In the genomic region with DNA sequence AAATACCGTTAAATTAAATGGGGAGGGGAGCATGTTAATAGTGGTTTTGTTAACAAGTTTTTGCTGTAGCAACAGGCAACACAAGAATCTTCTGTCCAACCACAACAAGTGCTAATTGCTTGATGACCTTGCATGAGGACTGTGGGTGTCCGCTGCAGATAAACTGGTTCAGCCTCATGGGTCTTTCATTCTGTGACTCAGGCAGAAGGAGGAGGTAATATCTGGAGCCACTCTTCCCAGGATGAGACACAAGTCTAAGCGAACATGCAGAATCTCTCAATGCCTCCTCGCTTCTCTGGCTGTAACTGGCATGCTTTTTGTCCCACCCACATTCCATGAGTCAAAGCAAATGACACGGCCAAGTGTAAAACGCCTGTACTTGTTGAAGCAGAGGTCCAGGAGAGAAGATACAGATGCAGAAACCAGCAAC, we compare ENCODE assay signal across 1 cellular context.
A peak's percentile ranks its signal among the peaks of the same experiment; 100 is the strongest.
TF ChIP-seq lines count a peak whose summit lies in the region.

No MANE protein-coding gene starts in this region.

TF ChIP-seq in K562, 482 proteins besides CTCF, POLR2A, EP300 and RAD21 (continued from another document and continues in another):
- TF ChIP-seq, protein P1, sequence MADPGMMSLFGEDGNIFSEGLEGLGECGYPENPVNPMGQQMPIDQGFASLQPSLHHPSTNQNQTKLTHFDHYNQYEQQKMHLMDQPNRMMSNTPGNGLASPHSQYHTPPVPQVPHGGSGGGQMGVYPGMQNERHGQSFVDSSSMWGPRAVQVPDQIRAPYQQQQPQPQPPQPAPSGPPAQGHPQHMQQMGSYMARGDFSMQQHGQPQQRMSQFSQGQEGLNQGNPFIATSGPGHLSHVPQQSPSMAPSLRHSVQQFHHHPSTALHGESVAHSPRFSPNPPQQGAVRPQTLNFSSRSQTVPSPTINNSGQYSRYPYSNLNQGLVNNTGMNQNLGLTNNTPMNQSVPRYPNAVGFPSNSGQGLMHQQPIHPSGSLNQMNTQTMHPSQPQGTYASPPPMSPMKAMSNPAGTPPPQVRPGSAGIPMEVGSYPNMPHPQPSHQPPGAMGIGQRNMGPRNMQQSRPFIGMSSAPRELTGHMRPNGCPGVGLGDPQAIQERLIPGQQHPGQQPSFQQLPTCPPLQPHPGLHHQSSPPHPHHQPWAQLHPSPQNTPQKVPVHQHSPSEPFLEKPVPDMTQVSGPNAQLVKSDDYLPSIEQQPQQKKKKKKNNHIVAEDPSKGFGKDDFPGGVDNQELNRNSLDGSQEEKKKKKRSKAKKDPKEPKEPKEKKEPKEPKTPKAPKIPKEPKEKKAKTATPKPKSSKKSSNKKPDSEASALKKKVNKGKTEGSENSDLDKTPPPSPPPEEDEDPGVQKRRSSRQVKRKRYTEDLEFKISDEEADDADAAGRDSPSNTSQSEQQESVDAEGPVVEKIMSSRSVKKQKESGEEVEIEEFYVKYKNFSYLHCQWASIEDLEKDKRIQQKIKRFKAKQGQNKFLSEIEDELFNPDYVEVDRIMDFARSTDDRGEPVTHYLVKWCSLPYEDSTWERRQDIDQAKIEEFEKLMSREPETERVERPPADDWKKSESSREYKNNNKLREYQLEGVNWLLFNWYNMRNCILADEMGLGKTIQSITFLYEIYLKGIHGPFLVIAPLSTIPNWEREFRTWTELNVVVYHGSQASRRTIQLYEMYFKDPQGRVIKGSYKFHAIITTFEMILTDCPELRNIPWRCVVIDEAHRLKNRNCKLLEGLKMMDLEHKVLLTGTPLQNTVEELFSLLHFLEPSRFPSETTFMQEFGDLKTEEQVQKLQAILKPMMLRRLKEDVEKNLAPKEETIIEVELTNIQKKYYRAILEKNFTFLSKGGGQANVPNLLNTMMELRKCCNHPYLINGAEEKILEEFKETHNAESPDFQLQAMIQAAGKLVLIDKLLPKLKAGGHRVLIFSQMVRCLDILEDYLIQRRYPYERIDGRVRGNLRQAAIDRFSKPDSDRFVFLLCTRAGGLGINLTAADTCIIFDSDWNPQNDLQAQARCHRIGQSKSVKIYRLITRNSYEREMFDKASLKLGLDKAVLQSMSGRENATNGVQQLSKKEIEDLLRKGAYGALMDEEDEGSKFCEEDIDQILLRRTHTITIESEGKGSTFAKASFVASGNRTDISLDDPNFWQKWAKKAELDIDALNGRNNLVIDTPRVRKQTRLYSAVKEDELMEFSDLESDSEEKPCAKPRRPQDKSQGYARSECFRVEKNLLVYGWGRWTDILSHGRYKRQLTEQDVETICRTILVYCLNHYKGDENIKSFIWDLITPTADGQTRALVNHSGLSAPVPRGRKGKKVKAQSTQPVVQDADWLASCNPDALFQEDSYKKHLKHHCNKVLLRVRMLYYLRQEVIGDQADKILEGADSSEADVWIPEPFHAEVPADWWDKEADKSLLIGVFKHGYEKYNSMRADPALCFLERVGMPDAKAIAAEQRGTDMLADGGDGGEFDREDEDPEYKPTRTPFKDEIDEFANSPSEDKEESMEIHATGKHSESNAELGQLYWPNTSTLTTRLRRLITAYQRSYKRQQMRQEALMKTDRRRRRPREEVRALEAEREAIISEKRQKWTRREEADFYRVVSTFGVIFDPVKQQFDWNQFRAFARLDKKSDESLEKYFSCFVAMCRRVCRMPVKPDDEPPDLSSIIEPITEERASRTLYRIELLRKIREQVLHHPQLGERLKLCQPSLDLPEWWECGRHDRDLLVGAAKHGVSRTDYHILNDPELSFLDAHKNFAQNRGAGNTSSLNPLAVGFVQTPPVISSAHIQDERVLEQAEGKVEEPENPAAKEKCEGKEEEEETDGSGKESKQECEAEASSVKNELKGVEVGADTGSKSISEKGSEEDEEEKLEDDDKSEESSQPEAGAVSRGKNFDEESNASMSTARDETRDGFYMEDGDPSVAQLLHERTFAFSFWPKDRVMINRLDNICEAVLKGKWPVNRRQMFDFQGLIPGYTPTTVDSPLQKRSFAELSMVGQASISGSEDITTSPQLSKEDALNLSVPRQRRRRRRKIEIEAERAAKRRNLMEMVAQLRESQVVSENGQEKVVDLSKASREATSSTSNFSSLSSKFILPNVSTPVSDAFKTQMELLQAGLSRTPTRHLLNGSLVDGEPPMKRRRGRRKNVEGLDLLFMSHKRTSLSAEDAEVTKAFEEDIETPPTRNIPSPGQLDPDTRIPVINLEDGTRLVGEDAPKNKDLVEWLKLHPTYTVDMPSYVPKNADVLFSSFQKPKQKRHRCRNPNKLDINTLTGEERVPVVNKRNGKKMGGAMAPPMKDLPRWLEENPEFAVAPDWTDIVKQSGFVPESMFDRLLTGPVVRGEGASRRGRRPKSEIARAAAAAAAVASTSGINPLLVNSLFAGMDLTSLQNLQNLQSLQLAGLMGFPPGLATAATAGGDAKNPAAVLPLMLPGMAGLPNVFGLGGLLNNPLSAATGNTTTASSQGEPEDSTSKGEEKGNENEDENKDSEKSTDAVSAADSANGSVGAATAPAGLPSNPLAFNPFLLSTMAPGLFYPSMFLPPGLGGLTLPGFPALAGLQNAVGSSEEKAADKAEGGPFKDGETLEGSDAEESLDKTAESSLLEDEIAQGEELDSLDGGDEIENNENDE (IDR thresholded peaks at IDR 0.05; ENCODE audit: low read depth, low read length), result no peak
- TF ChIP-seq, protein P2, sequence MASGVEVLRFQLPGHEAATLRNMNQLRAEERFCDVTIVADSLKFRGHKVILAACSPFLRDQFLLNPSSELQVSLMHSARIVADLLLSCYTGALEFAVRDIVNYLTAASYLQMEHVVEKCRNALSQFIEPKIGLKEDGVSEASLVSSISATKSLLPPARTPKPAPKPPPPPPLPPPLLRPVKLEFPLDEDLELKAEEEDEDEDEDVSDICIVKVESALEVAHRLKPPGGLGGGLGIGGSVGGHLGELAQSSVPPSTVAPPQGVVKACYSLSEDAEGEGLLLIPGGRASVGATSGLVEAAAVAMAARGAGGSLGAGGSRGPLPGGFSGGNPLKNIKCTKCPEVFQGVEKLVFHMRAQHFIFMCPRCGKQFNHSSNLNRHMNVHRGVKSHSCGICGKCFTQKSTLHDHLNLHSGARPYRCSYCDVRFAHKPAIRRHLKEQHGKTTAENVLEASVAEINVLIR (CRISPR knock-in tag; IDR thresholded peaks at IDR 0.05), result no peak
- TF ChIP-seq TAF1 (IDR thresholded peaks at IDR 0.05; ENCODE audit: control insufficient read depth, extremely low read depth, insufficient read depth, low read length, severe bottlenecking), result peak; percentile 16
- no peak for TF ChIP-seq ELF4 (CRISPR knock-in tag; IDR thresholded peaks at IDR 0.05)
- TF ChIP-seq PURB (CRISPR knock-in tag; IDR thresholded peaks at IDR 0.05; ENCODE audit: low read depth), result no peak
- no peak for TF ChIP-seq DDX20 (tag; IDR thresholded peaks at IDR 0.05; ENCODE audit: low read depth)
- peak; percentile 13 for TF ChIP-seq HMGN3 (IDR thresholded peaks at IDR 0.05; ENCODE audit: borderline replicate concordance, extremely low read depth, insufficient read length, low read depth, low read length)
- no peak for TF ChIP-seq KAT8 (IDR thresholded peaks at IDR 0.05; ENCODE audit: low read depth)
- no peak for TF ChIP-seq SPI1 (IDR thresholded peaks at IDR 0.05; ENCODE audit: borderline replicate concordance, low read depth, low read length)
- no peak for TF ChIP-seq RBBP5 (IDR thresholded peaks at IDR 0.05; ENCODE audit: borderline replicate concordance, insufficient read depth, low read length, poor library complexity, severe bottlenecking)
- TF ChIP-seq, protein P3, sequence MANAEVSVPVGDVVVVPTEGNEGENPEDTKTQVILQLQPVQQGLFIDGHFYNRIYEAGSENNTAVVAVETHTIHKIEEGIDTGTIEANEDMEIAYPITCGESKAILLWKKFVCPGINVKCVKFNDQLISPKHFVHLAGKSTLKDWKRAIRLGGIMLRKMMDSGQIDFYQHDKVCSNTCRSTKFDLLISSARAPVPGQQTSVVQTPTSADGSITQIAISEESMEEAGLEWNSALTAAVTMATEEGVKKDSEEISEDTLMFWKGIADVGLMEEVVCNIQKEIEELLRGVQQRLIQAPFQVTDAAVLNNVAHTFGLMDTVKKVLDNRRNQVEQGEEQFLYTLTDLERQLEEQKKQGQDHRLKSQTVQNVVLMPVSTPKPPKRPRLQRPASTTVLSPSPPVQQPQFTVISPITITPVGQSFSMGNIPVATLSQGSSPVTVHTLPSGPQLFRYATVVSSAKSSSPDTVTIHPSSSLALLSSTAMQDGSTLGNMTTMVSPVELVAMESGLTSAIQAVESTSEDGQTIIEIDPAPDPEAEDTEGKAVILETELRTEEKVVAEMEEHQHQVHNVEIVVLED (CRISPR knock-in tag; IDR thresholded peaks at IDR 0.05), result no peak
- no peak for TF ChIP-seq RBFOX2 (IDR thresholded peaks at IDR 0.05; ENCODE audit: low read depth, low read length)
- TF ChIP-seq, protein P4, sequence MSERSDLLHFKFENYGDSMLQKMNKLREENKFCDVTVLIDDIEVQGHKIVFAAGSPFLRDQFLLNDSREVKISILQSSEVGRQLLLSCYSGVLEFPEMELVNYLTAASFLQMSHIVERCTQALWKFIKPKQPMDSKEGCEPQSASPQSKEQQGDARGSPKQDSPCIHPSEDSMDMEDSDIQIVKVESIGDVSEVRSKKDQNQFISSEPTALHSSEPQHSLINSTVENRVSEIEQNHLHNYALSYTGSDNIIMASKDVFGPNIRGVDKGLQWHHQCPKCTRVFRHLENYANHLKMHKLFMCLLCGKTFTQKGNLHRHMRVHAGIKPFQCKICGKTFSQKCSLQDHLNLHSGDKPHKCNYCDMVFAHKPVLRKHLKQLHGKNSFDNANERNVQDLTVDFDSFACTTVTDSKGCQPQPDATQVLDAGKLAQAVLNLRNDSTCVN (CRISPR knock-in tag; IDR thresholded peaks at IDR 0.05), result no peak
- no peak for TF ChIP-seq ETV1 (tag; conservative IDR thresholded peaks at IDR 0.05; ENCODE audit: low read depth)
- TF ChIP-seq, protein P5, sequence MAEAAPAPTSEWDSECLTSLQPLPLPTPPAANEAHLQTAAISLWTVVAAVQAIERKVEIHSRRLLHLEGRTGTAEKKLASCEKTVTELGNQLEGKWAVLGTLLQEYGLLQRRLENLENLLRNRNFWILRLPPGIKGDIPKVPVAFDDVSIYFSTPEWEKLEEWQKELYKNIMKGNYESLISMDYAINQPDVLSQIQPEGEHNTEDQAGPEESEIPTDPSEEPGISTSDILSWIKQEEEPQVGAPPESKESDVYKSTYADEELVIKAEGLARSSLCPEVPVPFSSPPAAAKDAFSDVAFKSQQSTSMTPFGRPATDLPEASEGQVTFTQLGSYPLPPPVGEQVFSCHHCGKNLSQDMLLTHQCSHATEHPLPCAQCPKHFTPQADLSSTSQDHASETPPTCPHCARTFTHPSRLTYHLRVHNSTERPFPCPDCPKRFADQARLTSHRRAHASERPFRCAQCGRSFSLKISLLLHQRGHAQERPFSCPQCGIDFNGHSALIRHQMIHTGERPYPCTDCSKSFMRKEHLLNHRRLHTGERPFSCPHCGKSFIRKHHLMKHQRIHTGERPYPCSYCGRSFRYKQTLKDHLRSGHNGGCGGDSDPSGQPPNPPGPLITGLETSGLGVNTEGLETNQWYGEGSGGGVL (CRISPR knock-in tag; IDR thresholded peaks at IDR 0.05), result no peak
- no peak for TF ChIP-seq ADNP (tag; IDR thresholded peaks at IDR 0.05)
- no peak for TF ChIP-seq KLF10 (CRISPR knock-in tag; IDR thresholded peaks at IDR 0.05)
- TF ChIP-seq ZNF644 (tag; IDR thresholded peaks at IDR 0.05; ENCODE audit: low read depth), result no peak
- TF ChIP-seq YBX1 (IDR thresholded peaks at IDR 0.05), result no peak
- 0 out of 2 replicates have a peak, but pooled peaks have one; percentile 5 for TF ChIP-seq NFIC (IDR thresholded peaks at IDR 0.05)
- TF ChIP-seq, protein P6, sequence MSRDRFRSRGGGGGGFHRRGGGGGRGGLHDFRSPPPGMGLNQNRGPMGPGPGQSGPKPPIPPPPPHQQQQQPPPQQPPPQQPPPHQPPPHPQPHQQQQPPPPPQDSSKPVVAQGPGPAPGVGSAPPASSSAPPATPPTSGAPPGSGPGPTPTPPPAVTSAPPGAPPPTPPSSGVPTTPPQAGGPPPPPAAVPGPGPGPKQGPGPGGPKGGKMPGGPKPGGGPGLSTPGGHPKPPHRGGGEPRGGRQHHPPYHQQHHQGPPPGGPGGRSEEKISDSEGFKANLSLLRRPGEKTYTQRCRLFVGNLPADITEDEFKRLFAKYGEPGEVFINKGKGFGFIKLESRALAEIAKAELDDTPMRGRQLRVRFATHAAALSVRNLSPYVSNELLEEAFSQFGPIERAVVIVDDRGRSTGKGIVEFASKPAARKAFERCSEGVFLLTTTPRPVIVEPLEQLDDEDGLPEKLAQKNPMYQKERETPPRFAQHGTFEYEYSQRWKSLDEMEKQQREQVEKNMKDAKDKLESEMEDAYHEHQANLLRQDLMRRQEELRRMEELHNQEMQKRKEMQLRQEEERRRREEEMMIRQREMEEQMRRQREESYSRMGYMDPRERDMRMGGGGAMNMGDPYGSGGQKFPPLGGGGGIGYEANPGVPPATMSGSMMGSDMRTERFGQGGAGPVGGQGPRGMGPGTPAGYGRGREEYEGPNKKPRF (IDR thresholded peaks at IDR 0.05; ENCODE audit: low read depth, low read length), result no peak
- no peak for TF ChIP-seq HNRNPK (IDR thresholded peaks at IDR 0.05; ENCODE audit: low read depth, low read length, poor library complexity, severe bottlenecking)
- no peak for TF ChIP-seq SRSF1 (IDR thresholded peaks at IDR 0.05; ENCODE audit: low read depth, low read length)
- no peak for TF ChIP-seq HEY1 (CRISPR knock-in tag; IDR thresholded peaks at IDR 0.05; ENCODE audit: borderline replicate concordance)
- no peak for TF ChIP-seq IRF2 (CRISPR knock-in tag; IDR thresholded peaks at IDR 0.05)
- no peak for TF ChIP-seq ZC3H11A (IDR thresholded peaks at IDR 0.05; ENCODE audit: low read depth, low read length)
- 0 out of 2 replicates have a peak, but pooled peaks have one; percentile 10 for TF ChIP-seq MBD2 (IDR thresholded peaks at IDR 0.05; ENCODE audit: borderline replicate concordance, low read depth)
- TF ChIP-seq EHMT2 (IDR thresholded peaks at IDR 0.05), result 0 out of 2 replicates have a peak, but pooled peaks have one; percentile 19
- peak; percentile 24; the same call in 1 of the 2 replicates for TF ChIP-seq L3MBTL2 (IDR thresholded peaks at IDR 0.05)
- TF ChIP-seq THRAP3 (IDR thresholded peaks at IDR 0.05; ENCODE audit: borderline replicate concordance), result no peak
- TF ChIP-seq ZNF584 (CRISPR knock-in tag; IDR thresholded peaks at IDR 0.05; ENCODE audit: low read depth), result no peak
- TF ChIP-seq ZNF146 (CRISPR knock-in tag; IDR thresholded peaks at IDR 0.05; ENCODE audit: unreplicated experiment), result no peak
- TF ChIP-seq POLR2AphosphoS2 (IDR thresholded peaks at IDR 0.05; ENCODE audit: low read length), result no peak
- TF ChIP-seq, protein P7, sequence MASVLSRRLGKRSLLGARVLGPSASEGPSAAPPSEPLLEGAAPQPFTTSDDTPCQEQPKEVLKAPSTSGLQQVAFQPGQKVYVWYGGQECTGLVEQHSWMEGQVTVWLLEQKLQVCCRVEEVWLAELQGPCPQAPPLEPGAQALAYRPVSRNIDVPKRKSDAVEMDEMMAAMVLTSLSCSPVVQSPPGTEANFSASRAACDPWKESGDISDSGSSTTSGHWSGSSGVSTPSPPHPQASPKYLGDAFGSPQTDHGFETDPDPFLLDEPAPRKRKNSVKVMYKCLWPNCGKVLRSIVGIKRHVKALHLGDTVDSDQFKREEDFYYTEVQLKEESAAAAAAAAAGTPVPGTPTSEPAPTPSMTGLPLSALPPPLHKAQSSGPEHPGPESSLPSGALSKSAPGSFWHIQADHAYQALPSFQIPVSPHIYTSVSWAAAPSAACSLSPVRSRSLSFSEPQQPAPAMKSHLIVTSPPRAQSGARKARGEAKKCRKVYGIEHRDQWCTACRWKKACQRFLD (CRISPR knock-in tag; IDR thresholded peaks at IDR 0.05), result no peak; the same call in 1 of the 2 replicates
- TF ChIP-seq ZNF589 (CRISPR knock-in tag; IDR thresholded peaks at IDR 0.05; ENCODE audit: low read depth), result no peak
